8 cellular contexts compared by ENCODE assay signal in the genomic region with DNA sequence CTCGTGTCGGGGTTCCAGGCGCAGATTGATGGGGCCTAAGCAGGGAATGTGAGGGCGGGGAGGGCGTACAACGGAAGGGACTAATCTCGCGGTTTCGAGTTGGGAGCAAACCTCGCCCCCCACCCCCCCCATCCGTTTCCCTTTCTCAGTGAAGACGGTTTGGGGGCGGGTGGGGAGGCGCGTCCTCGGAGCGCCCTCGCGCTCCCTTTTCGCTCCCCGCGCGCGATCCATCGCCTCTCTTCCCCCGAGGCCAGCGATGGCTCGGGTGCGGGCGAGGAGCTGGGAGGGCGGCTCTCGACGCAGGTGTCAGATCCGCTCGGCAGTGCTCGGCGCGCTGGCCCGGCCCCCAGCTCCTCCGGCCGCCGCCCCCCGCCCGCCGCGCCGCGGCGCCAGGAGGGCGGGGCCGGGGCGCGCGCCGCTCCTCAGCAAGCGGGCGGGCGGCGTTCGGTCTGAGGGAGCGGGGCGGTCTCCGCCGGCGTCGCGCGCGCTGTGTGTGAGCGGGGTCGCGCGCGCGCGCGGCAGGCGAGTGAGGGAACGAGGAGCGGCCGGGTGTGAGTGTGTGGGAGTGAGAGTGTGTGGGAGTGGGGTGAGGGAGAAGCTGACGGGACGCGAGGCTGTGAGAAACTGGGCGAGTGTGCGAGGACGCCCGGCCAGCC. TPM values are rescaled to one million over a fixed set of nuclear protein-coding genes. Genes with fewer than 3 reads are reported as not detected.
DNase-seq lines count a peak whose midpoint lies in the region; ATAC-seq, FAIRE-seq and TF ChIP-seq lines count a peak whose summit lies in the region.

A gene with protein sequence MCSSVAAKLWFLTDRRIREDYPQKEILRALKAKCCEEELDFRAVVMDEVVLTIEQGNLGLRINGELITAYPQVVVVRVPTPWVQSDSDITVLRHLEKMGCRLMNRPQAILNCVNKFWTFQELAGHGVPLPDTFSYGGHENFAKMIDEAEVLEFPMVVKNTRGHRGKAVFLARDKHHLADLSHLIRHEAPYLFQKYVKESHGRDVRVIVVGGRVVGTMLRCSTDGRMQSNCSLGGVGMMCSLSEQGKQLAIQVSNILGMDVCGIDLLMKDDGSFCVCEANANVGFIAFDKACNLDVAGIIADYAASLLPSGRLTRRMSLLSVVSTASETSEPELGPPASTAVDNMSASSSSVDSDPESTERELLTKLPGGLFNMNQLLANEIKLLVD (plus strand): TSS at position 516 of the 656 bp plus-strand sequence. CDS start 15,876 bp downstream, outside the sequence.

- no peaks in the 10 kb centered on the region for H3K36me3 Mint-ChIP-seq in CD4-positive, CD25-positive, alpha-beta regulatory T cell
- H3K36me3 Mint-ChIP-seq in activated T-helper 1 cell treated with anti-CD3 and anti-CD28 coated beads, Interleukin-12 subunit alpha, Interleukin-12 subunit beta, Interleukin-2, Interleukin-4 antibody, amounts not matched to agents 30 ng/mL and 10 ng/mL and 1 ng/mL, durations not matched to agents 14 hours and 24 hours and 36 hours (ENCODE audit: low read depth), result peaks cover 3% of the 10 kb centered on the region
- H3K36me3 Mint-ChIP-seq in naive B cell, result no peaks in the 10 kb centered on the region

- peak; percentile 62 to 70 (median 69) for DNase-seq in CD4-positive, CD25-positive, alpha-beta regulatory T cell
- DNase-seq in HTR-8/SVneo (ENCODE audit: insufficient read length, low spot score) (peak; percentile 57), OCI-LY7 (ENCODE audit: low spot score) (peak; percentile 89), fibroblast of gingiva (ENCODE audit: low read depth) (peak; percentile 70), naive B cell (peak; percentile 74)
- DNase-seq in activated T-helper 1 cell treated with anti-CD3 and anti-CD28 coated beads, Interleukin-12 subunit alpha, Interleukin-12 subunit beta, Interleukin-2, Interleukin-4 antibody, amounts not matched to agents 30 ng/mL and 10 ng/mL and 1 ng/mL, durations not matched to agents 14 hours and 24 hours and 36 hours (ENCODE audit: low spot score), result peak; percentile 38
- DNase-seq in stimulated activated CD8-positive, alpha-beta memory T cell treated with anti-CD3 and anti-CD28 coated beads, Interleukin-7, amount 100 ng/mL, for 4 hours (ENCODE audit: low read depth in 2 of 2), result peak; percentile 83 to 89

- peaks cover 12% of the 10 kb centered on the region for H3K4me1 ChIP-seq in CD4-positive, CD25-positive, alpha-beta regulatory T cell (ENCODE audit: control insufficient read depth, insufficient read depth, low read length, poor library complexity, severe bottlenecking)
- peaks cover 73% of the 10 kb centered on the region for H3K4me1 ChIP-seq in OCI-LY7 (ENCODE audit: insufficient read depth, low read length, poor library complexity, severe bottlenecking)

- H3K27me3 Mint-ChIP-seq in CD4-positive, CD25-positive, alpha-beta regulatory T cell, result peaks cover 57% of the 10 kb centered on the region
- peaks cover 63% of the 10 kb centered on the region for H3K27me3 Mint-ChIP-seq in activated T-helper 1 cell treated with anti-CD3 and anti-CD28 coated beads, Interleukin-12 subunit alpha, Interleukin-12 subunit beta, Interleukin-2, Interleukin-4 antibody, amounts not matched to agents 30 ng/mL and 10 ng/mL and 1 ng/mL, durations not matched to agents 14 hours and 24 hours and 36 hours (ENCODE audit: insufficient read depth)
- no peaks in the 10 kb centered on the region for H3K27me3 Mint-ChIP-seq in naive B cell

- peak; percentile 54 for FAIRE-seq in HTR-8/SVneo (lab: Jason Lieb, UNC)

- H3K27ac ChIP-seq in CD4-positive, CD25-positive, alpha-beta regulatory T cell (ENCODE audit: insufficient read depth, low read length, poor library complexity, severe bottlenecking), result peak within 1 kb of the TSS; percentile 63
- H3K27ac ChIP-seq in OCI-LY7 (ENCODE audit: low read depth, low read length, poor library complexity, severe bottlenecking), result peak within 1 kb of the TSS; percentile 100

- CTCF ChIA-PET in OCI-LY7 (lab: Charles Lee; ENCODE audit: unreplicated experiment), result interaction anchor here (0.5 to 1.0 kb wide), 2 partner anchors 13 to 87 kb away, joined by 3 read pairs; no protein-coding TSS in a partner anchor

- BruUV-seq in OCI-LY7 (replicated peaks; lab: Mats Ljungman, UMichigan), result no TSS peak

- intact Hi-C loops in OCI-LY7 (cut with micrococcal nuclease; ENCODE audit: unreplicated experiment), result loop anchor here (5.0 to 10.0 kb wide), 3 partner anchors 250 to 1697 kb away; a partner anchor contains a TSS
- intact Hi-C loops in activated T-helper 1 cell treated with anti-CD3 and anti-CD28 coated beads, Interleukin-12 subunit alpha, Interleukin-12 subunit beta, Interleukin-2, Interleukin-4 antibody, amounts not matched to agents 30 ng/mL and 10 ng/mL and 1 ng/mL, durations not matched to agents 14 hours and 24 hours and 36 hours (cut with micrococcal nuclease), result loop anchor here (1.0 to 2.0 kb wide), 4 partner anchors 49 to 252 kb away; a partner anchor contains a TSS

- H3K4me2 ChIP-seq in OCI-LY7 (ENCODE audit: low read length), result peak within 1 kb of the TSS; percentile 94

- peak within 1 kb of the TSS; percentile 92 to 96 (median 92) for H3K4me3 Mint-ChIP-seq in CD4-positive, CD25-positive, alpha-beta regulatory T cell
- peak within 1 kb of the TSS; percentile 86 for H3K4me3 Mint-ChIP-seq in activated T-helper 1 cell treated with anti-CD3 and anti-CD28 coated beads, Interleukin-12 subunit alpha, Interleukin-12 subunit beta, Interleukin-2, Interleukin-4 antibody, amounts not matched to agents 30 ng/mL and 10 ng/mL and 1 ng/mL, durations not matched to agents 14 hours and 24 hours and 36 hours
- H3K4me3 Mint-ChIP-seq in naive B cell, result peak within 1 kb of the TSS; percentile 84 to 98 (median 94)

- H3K9me3 Mint-ChIP-seq in CD4-positive, CD25-positive, alpha-beta regulatory T cell, result no peaks in the 10 kb centered on the region
- no peaks in the 10 kb centered on the region for H3K9me3 Mint-ChIP-seq in activated T-helper 1 cell treated with anti-CD3 and anti-CD28 coated beads, Interleukin-12 subunit alpha, Interleukin-12 subunit beta, Interleukin-2, Interleukin-4 antibody, amounts not matched to agents 30 ng/mL and 10 ng/mL and 1 ng/mL, durations not matched to agents 14 hours and 24 hours and 36 hours
- H3K9me3 Mint-ChIP-seq in naive B cell, result no peaks in the 10 kb centered on the region

- peak within 1 kb of the TSS; percentile 20; the same call in 1 of the 2 replicates for H2AFZ ChIP-seq in OCI-LY7 (ENCODE audit: low read length)

- 0 out of 2 replicates have a peak, but pooled peaks have one; percentile 4 for TF ChIP-seq CTCF in OCI-LY7 (conservative IDR thresholded peaks at IDR 0.05; ENCODE audit: low read length)

- H3K9me3 ChIP-seq in CD4-positive, CD25-positive, alpha-beta regulatory T cell (ENCODE audit: control insufficient read depth in 2 of 2, low read length in 2 of 2), result no peaks in the 10 kb centered on the region
- no peaks in the 10 kb centered on the region for H3K9me3 ChIP-seq in OCI-LY7 (ENCODE audit: low read length)

- peak within 1 kb of the TSS; percentile 57 to 96 (median 87) for H3K27ac Mint-ChIP-seq in CD4-positive, CD25-positive, alpha-beta regulatory T cell
- peak within 1 kb of the TSS; percentile 65 for H3K27ac Mint-ChIP-seq in activated T-helper 1 cell treated with anti-CD3 and anti-CD28 coated beads, Interleukin-12 subunit alpha, Interleukin-12 subunit beta, Interleukin-2, Interleukin-4 antibody, amounts not matched to agents 30 ng/mL and 10 ng/mL and 1 ng/mL, durations not matched to agents 14 hours and 24 hours and 36 hours
- H3K27ac Mint-ChIP-seq in naive B cell, result peak within 1 kb of the TSS; percentile 92 to 99 (median 96)

- H3K4me1 Mint-ChIP-seq in CD4-positive, CD25-positive, alpha-beta regulatory T cell, result peaks cover 5 to 29% (median 11%) of the 10 kb centered on the region in 4 donors
- H3K4me1 Mint-ChIP-seq in activated T-helper 1 cell treated with anti-CD3 and anti-CD28 coated beads, Interleukin-12 subunit alpha, Interleukin-12 subunit beta, Interleukin-2, Interleukin-4 antibody, amounts not matched to agents 30 ng/mL and 10 ng/mL and 1 ng/mL, durations not matched to agents 14 hours and 24 hours and 36 hours (ENCODE audit: low read depth), result peaks cover 12% of the 10 kb centered on the region
- peaks cover 30 to 53% (median 38%) of the 10 kb centered on the region in 3 donors for H3K4me1 Mint-ChIP-seq in naive B cell

- ATAC-seq in CD4-positive, CD25-positive, alpha-beta regulatory T cell (ENCODE audit: low read depth in 2 of 2), result peak; percentile 85 to 86
- peak; percentile 83 for ATAC-seq in GM19463 (IDR thresholded peaks at IDR 0.05; ENCODE audit: unreplicated experiment)
- peak; percentile 73 to 76 for ATAC-seq in naive B cell (ENCODE audit: low read depth in 2 of 2)

- H4K20me1 ChIP-seq in OCI-LY7 (ENCODE audit: insufficient read depth, low read length), result peaks cover 27% of the 10 kb centered on the region

- H3K4me3 ChIP-seq in CD4-positive, CD25-positive, alpha-beta regulatory T cell (ENCODE audit: low read depth, low read length), result peak within 1 kb of the TSS; percentile 70
- peak within 1 kb of the TSS; percentile 86 for H3K4me3 ChIP-seq in OCI-LY7 (ENCODE audit: low read depth, low read length, poor library complexity, severe bottlenecking)

- H3K9me2 ChIP-seq in OCI-LY7 (ENCODE audit: insufficient read depth, low read length), result no peaks in the 10 kb centered on the region

- peaks cover 7% of the 10 kb centered on the region for H3K27me3 ChIP-seq in CD4-positive, CD25-positive, alpha-beta regulatory T cell (ENCODE audit: control insufficient read depth, insufficient read depth, low read length)

- POLR2A ChIA-PET in OCI-LY7 (lab: Charles Lee), result interaction anchor here (0.6 to 2.1 kb wide), 9 partner anchors 10 to 440 kb away, joined by 3 to 8 read pairs (median 3); a partner anchor contains a TSS

- no peaks in the 10 kb centered on the region for H3K36me3 ChIP-seq in CD4-positive, CD25-positive, alpha-beta regulatory T cell (ENCODE audit: control insufficient read depth, insufficient read depth, low read length)
- H3K36me3 ChIP-seq in OCI-LY7 (ENCODE audit: insufficient read depth, low read length), result peaks cover 30% of the 10 kb centered on the region

- H3K79me2 ChIP-seq in OCI-LY7 (ENCODE audit: insufficient read depth, low read depth, low read length), result peaks cover 50% of the 10 kb centered on the region

RNA-seq across cellular contexts. Expression of the gene that starts here (rescaled TPM):
- total RNA-seq in CD4-positive, CD25-positive, alpha-beta regulatory T cell, result 7.7 TPM
- polyA plus RNA-seq in CD4-positive, CD25-positive, alpha-beta regulatory T cell, result 1 to 10 TPM; 1.1 to 2.1 (median 1.4) TPM
- total RNA-seq in OCI-LY7 (2014; rRNA removed; shearing (Covaris generic)), result 109 and 117 TPM in 2 replicates
- 84.6 and 122 TPM in 2 replicates for total RNA-seq in OCI-LY7 (2022)
- 0.47 and 0.52 TPM in 2 replicates for total RNA-seq in activated T-helper 1 cell treated with anti-CD3 and anti-CD28 coated beads, Interleukin-12 subunit alpha, Interleukin-12 subunit beta, Interleukin-2, Interleukin-4 antibody, amounts not matched to agents 30 ng/mL and 10 ng/mL and 1 ng/mL, durations not matched to agents 14 hours and 24 hours and 36 hours
- polyA plus RNA-seq in naive B cell (ENCODE audit: low read depth in 6 of 6), result 10 to 100 TPM in 1 of 6 donors, 1 to 10 TPM in 5; 6.8 to 13.2 (median 8.1) TPM

Comparison
In these comparisons a context has a peak if more than half of its experiments do, and no peak if none do; other contexts are left out.
1. Peak in every context shown above with its lines: DNase-seq, ATAC-seq, H3K4me3 ChIP-seq and H3K27ac ChIP-seq.
2. Peak in DNase-seq in activated T-helper 1 cell treated with anti-CD3 and anti-CD28 coated beads, Interleukin-12 subunit alpha, Interleukin-12 subunit beta, Interleukin-2, Interleukin-4 antibody, amounts not matched to agents 30 ng/mL and 10 ng/mL and 1 ng/mL, durations not matched to agents 14 hours and 24 hours and 36 hours; RNA of the gene not detected or under 1 TPM.
3. DNase-seq: peak in every context shown above with its lines; median percentile 89 in OCI-LY7; 86 in stimulated activated CD8-positive, alpha-beta memory T cell treated with anti-CD3 and anti-CD28 coated beads, Interleukin-7, amount 100 ng/mL, for 4 hours; 74 in naive B cell; 70 in fibroblast of gingiva; 69 in CD4-positive, CD25-positive, alpha-beta regulatory T cell; 57 in HTR-8/SVneo; 38 in activated T-helper 1 cell treated with anti-CD3 and anti-CD28 coated beads, Interleukin-12 subunit alpha, Interleukin-12 subunit beta, Interleukin-2, Interleukin-4 antibody, amounts not matched to agents 30 ng/mL and 10 ng/mL and 1 ng/mL, durations not matched to agents 14 hours and 24 hours and 36 hours.